1 cellular context compared by ENCODE assay signal in the genomic region with DNA sequence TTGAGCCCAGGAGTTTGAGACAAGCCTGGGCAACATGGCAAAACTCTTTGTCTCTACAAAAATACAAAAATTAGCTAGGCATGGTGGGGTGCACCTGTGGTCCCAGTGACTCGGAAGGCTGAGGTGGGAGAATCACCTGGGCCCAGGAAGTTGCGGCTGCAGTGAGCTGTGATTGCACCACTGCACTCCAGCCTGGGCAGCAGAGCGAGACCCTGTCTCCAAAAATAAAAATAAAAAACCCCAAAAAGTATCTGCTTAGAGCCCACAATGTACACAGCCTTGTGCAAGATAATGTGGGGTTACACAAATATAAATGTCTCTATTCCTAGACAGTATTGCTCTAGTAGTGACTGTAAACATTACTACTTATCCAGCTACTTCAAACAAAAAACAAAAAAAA.
TF ChIP-seq lines count a peak whose summit lies in the region.

No MANE protein-coding gene starts in this region.

TF ChIP-seq in GM12878, 131 proteins besides CTCF, POLR2A, EP300 and RAD21 (continued from another document):
- TF ChIP-seq, protein P1, sequence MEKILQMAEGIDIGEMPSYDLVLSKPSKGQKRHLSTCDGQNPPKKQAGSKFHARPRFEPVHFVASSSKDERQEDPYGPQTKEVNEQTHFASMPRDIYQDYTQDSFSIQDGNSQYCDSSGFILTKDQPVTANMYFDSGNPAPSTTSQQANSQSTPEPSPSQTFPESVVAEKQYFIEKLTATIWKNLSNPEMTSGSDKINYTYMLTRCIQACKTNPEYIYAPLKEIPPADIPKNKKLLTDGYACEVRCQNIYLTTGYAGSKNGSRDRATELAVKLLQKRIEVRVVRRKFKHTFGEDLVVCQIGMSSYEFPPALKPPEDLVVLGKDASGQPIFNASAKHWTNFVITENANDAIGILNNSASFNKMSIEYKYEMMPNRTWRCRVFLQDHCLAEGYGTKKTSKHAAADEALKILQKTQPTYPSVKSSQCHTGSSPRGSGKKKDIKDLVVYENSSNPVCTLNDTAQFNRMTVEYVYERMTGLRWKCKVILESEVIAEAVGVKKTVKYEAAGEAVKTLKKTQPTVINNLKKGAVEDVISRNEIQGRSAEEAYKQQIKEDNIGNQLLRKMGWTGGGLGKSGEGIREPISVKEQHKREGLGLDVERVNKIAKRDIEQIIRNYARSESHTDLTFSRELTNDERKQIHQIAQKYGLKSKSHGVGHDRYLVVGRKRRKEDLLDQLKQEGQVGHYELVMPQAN (conservative IDR thresholded peaks at IDR 0.05), result no peak
- TF ChIP-seq PAX5 (IDR thresholded peaks at IDR 0.05; ENCODE audit: borderline replicate concordance, low read depth, low read length), result peak; percentile 75; the same call in 1 of the 2 replicates
- no peak for TF ChIP-seq KLF5 (IDR thresholded peaks at IDR 0.05; ENCODE audit: partially characterized antibody)
- TF ChIP-seq NFIC (IDR thresholded peaks at IDR 0.05; ENCODE audit: low read depth, low read length), result peak; percentile 70
- no peak for TF ChIP-seq RAD51 (IDR thresholded peaks at IDR 0.05)
- no peak for TF ChIP-seq MXI1 (IDR thresholded peaks at IDR 0.05; ENCODE audit: low read depth, low read length)
- TF ChIP-seq, protein P2, sequence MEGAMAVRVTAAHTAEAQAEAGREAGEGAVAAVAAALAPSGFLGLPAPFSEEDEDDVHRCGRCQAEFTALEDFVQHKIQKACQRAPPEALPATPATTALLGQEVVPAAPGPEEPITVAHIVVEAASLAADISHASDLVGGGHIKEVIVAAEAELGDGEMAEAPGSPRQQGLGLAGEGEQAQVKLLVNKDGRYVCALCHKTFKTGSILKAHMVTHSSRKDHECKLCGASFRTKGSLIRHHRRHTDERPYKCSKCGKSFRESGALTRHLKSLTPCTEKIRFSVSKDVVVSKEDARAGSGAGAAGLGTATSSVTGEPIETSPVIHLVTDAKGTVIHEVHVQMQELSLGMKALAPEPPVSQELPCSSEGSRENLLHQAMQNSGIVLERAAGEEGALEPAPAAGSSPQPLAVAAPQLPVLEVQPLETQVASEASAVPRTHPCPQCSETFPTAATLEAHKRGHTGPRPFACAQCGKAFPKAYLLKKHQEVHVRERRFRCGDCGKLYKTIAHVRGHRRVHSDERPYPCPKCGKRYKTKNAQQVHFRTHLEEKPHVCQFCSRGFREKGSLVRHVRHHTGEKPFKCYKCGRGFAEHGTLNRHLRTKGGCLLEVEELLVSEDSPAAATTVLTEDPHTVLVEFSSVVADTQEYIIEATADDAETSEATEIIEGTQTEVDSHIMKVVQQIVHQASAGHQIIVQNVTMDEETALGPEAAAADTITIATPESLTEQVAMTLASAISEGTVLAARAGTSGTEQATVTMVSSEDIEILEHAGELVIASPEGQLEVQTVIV (IDR thresholded peaks at IDR 0.05; ENCODE audit: borderline replicate concordance, partially characterized antibody), result no peak
- TF ChIP-seq EZH2 (IDR thresholded peaks at IDR 0.05; ENCODE audit: borderline replicate concordance, control insufficient read depth, low read depth, low read length), result no peak
- no peak for TF ChIP-seq RELA (IDR thresholded peaks at IDR 0.05; ENCODE audit: borderline replicate concordance, partially characterized antibody)
- no peak for TF ChIP-seq CREB1 (IDR thresholded peaks at IDR 0.05; ENCODE audit: low read depth)
- TF ChIP-seq, protein P3, sequence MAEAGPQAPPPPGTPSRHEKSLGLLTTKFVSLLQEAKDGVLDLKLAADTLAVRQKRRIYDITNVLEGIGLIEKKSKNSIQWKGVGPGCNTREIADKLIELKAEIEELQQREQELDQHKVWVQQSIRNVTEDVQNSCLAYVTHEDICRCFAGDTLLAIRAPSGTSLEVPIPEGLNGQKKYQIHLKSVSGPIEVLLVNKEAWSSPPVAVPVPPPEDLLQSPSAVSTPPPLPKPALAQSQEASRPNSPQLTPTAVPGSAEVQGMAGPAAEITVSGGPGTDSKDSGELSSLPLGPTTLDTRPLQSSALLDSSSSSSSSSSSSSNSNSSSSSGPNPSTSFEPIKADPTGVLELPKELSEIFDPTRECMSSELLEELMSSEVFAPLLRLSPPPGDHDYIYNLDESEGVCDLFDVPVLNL (IDR thresholded peaks at IDR 0.05; ENCODE audit: low read depth, low read length), result no peak
- no peak for TF ChIP-seq ZNF592 (IDR thresholded peaks at IDR 0.05)
- TF ChIP-seq MYB (IDR thresholded peaks at IDR 0.05; ENCODE audit: borderline replicate concordance, low read depth, low read length), result no peak
- no peak for TF ChIP-seq ZSCAN29 (IDR thresholded peaks at IDR 0.05)
- TF ChIP-seq SP1 (IDR thresholded peaks at IDR 0.05; ENCODE audit: low read depth, low read length), result no peak
- TF ChIP-seq FOXM1 (IDR thresholded peaks at IDR 0.05; ENCODE audit: low read depth, low read length), result peak; percentile 64; the same call in 1 of the 2 replicates
- TF ChIP-seq TCF3 (IDR thresholded peaks at IDR 0.05; ENCODE audit: borderline replicate concordance, insufficient read depth, low read depth, low read length), result no peak
- TF ChIP-seq SUZ12 (IDR thresholded peaks at IDR 0.05; ENCODE audit: unreplicated experiment), result no peak
- no peak for TF ChIP-seq FOS (IDR thresholded peaks at IDR 0.05; ENCODE audit: borderline replicate concordance, extremely low read depth, insufficient read length)
- no peak for TF ChIP-seq SMAD1 (IDR thresholded peaks at IDR 0.05; ENCODE audit: low read depth, partially characterized antibody)
